ENCODE assay signal across 32 cellular contexts in the genomic region with DNA sequence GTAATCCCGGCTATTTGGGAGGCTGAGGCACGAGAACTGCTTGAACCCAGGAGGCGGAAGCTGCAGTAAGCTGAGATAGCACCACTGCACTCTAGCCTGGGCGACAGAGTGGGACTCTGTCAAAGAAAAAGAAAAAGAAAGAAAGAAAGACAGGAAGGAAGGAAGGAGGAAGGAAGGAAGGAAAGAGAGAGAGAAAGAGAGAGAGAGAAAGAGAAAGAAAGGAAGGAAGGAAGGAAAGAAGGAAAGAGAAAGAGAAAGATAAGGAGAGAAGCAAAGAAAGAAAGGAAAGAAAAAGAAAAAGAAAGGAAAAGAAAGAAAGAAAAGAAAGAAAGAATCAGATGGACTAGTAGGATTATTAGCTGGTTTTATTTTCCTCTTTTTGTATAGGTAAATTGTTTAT. TPM values are rescaled to one million over a fixed set of nuclear protein-coding genes. Genes with fewer than 3 reads are reported as not detected.
"Had no signal": no experiment of that assay in that cellular context is flagged by ENCODE, and none has a peak within 500 bp of the region (broad histone marks: within the 10 kb centered on the region; RNA-seq: fewer than 3 reads in every experiment).

No MANE protein-coding gene starts in this region.

- ATAC-seq: natural killer cell; right lobe of liver; stimulated activated memory B cell treated with anti-CD40 and anti-IgM and Interleukin-4, amounts not matched to agents 10 μg/mL and 1 μg/mL and 100 μg/mL, for 72 hours; stimulated activated naive CD8-positive, alpha-beta T cell treated with anti-CD3 and anti-CD28 coated beads, Interleukin-15, amount 100 ng/mL, for 72 hours had no signal

- H3K9me3 Mint-ChIP-seq: immature natural killer cell; mesothelial cell of epicardium; natural killer cell; nephron progenitor cell; neural progenitor cell; stimulated activated memory B cell treated with anti-CD40 and anti-IgM and Interleukin-4, amounts not matched to agents 10 μg/mL and 1 μg/mL and 100 μg/mL, for 72 hours; stimulated activated naive CD8-positive, alpha-beta T cell treated with anti-CD3 and anti-CD28 coated beads, Interleukin-15, amount 100 ng/mL, for 72 hours had no signal

- H3K4me3 Mint-ChIP-seq: immature natural killer cell; mesothelial cell of epicardium; natural killer cell; nephron progenitor cell; neural progenitor cell; stimulated activated memory B cell treated with anti-CD40 and anti-IgM and Interleukin-4, amounts not matched to agents 10 μg/mL and 1 μg/mL and 100 μg/mL, for 72 hours; stimulated activated naive CD8-positive, alpha-beta T cell treated with anti-CD3 and anti-CD28 coated beads, Interleukin-15, amount 100 ng/mL, for 72 hours had no signal

- H3K4me2 ChIP-seq: neural progenitor cell, smooth muscle cell had no signal

- H3K27ac ChIP-seq: neural progenitor cell, neutrophil, ovary, right atrium auricular region, right lobe of liver, transverse colon, vagina had no signal

- H2AFZ ChIP-seq: neural progenitor cell had no signal

- H3K36me3 ChIP-seq: left lung, neural progenitor cell, neutrophil, ovary, right atrium auricular region, right lobe of liver, transverse colon, upper lobe of left lung, vagina had no signal

- H3K9me3 ChIP-seq: left lung, neutrophil, ovary, right atrium auricular region, right lobe of liver, transverse colon, upper lobe of left lung, vagina had no signal

- DNase-seq: hypothalamus; immature natural killer cell; kidney; left colon; mesendoderm; naive B cell; natural killer cell; nephron progenitor cell; occipital lobe; ovary; right lobe of liver; stimulated activated CD4-positive, alpha-beta T cell treated with anti-CD3 and anti-CD28 coated beads, Interleukin-1b, Interleukin-23, amount 100 ng/mL, for 48 hours; stimulated activated CD4-positive, alpha-beta T cell treated with anti-CD3 and anti-CD28 coated beads, Interleukin-2, amount 100 ng/mL, for 48 hours; stimulated activated CD4-positive, alpha-beta T cell treated with anti-CD3 and anti-CD28 coated beads, Interleukin-4, amount 100 ng/mL, for 4 hours; stimulated activated CD8-positive, alpha-beta memory T cell treated with anti-CD3 and anti-CD28 coated beads, Interleukin-4, amount 100 ng/mL, for 48 hours; stimulated activated naive CD4-positive, alpha-beta T cell treated with Interleukin-2 at 50 U/mL for 16 hours; stimulated activated naive CD8-positive, alpha-beta T cell treated with anti-CD3 and anti-CD28 coated beads, Interleukin-15, amount 100 ng/mL, for 72 hours; substantia nigra; transverse colon had no signal

- H3K27me3 ChIP-seq: neural progenitor cell, ovary, vagina had no signal

- H3K36me3 Mint-ChIP-seq: immature natural killer cell; mesothelial cell of epicardium; naive B cell; natural killer cell; neural progenitor cell; stimulated activated memory B cell treated with anti-CD40 and anti-IgM and Interleukin-4, amounts not matched to agents 10 μg/mL and 1 μg/mL and 100 μg/mL, for 72 hours had no signal

- H3K4me1 ChIP-seq: neural progenitor cell had no signal

- H3K27ac Mint-ChIP-seq: mesothelial cell of epicardium; natural killer cell; nephron progenitor cell; neural progenitor cell; progenitor cell of endocrine pancreas; stimulated activated memory B cell treated with anti-CD40 and anti-IgM and Interleukin-4, amounts not matched to agents 10 μg/mL and 1 μg/mL and 100 μg/mL, for 72 hours had no signal

- H3K27me3 Mint-ChIP-seq: progenitor cell of endocrine pancreas had no signal

- H3K4me3 ChIP-seq: left lung, lung, neural progenitor cell, ovary, right atrium auricular region, right lobe of liver, smooth muscle cell, transverse colon, upper lobe of left lung, vagina had no signal

- H3K4me1 Mint-ChIP-seq: immature natural killer cell; naive B cell; natural killer cell; nephron progenitor cell; stimulated activated memory B cell treated with anti-CD40 and anti-IgM and Interleukin-4, amounts not matched to agents 10 μg/mL and 1 μg/mL and 100 μg/mL, for 72 hours had no signal

- H3K9ac ChIP-seq: neural progenitor cell had no signal

RNA-seq across cellular contexts. Expression of gene ZNF541, which starts 22.8 kb away (rescaled TPM):
- total RNA-seq: occipital lobe, progenitor cell of endocrine pancreas, renal cortical epithelial cell, skeletal muscle tissue, smooth muscle cell, vagina had no signal
- polyA plus RNA-seq: immature natural killer cell, smooth muscle cell had no signal
